ENCODE assay signal across 16 cellular contexts in genomic region chr18:58838946-58839345, GRCh38. TPM values are rescaled to one million over a fixed set of nuclear protein-coding genes. Genes with fewer than 3 reads are reported as not detected.
DNase-seq lines count a peak whose midpoint lies in the region; ATAC-seq, FAIRE-seq and TF ChIP-seq lines count a peak whose summit lies in the region.
"Had no signal": no experiment of that assay in that cellular context is flagged by ENCODE, and none has a peak within 500 bp of the region (broad histone marks: within the 10 kb centered on the region; RNA-seq: fewer than 3 reads in every experiment).

No MANE protein-coding gene starts in this region.

- in situ Hi-C loops in HepG2 (cut with HindIII; ENCODE audit: extremely low pct_ligation_motif_present, low pct_unique_long_range_greater_than_20kb), result no loop called here

- H3K27me3 ChIP-seq in HepG2 (ENCODE audit: control insufficient read depth in 1 of 2, insufficient read depth in 2 of 2, low read length in 2 of 2), result peaks cover 0 to 15% of the 10 kb centered on the region in 2 experiments; a peak in 1 of 5 replicates
- H3K27me3 ChIP-seq in right lobe of liver, result no peaks in the 10 kb centered on the region
- H3K27me3 ChIP-seq: BLaER1 had no signal

- POLR2A ChIA-PET in HepG2 (lab: Yijun Ruan, JAX), result no interaction called here

- H3K27ac ChIP-seq in HepG2 (ENCODE audit: extremely low read length, insufficient read depth, low read length), result no peak overlapping the region
- no peak overlapping the region for H3K27ac ChIP-seq in right lobe of liver
- H3K27ac ChIP-seq: 22Rv1, A549, BLaER1 had no signal

- no peak for TF ChIP-seq CTCF in HepG2 (CRISPR knock-in tag; IDR thresholded peaks at IDR 0.05)
- TF ChIP-seq CTCF in right lobe of liver (IDR thresholded peaks at IDR 0.05), result no peak

- H3K9ac ChIP-seq in HepG2 (ENCODE audit: insufficient read depth, low read depth, low read length), result no peak overlapping the region
- H3K9ac ChIP-seq: BLaER1 had no signal

- H3K36me3 ChIP-seq in HepG2 (replicated peaks in 1 of 2; ENCODE audit: control insufficient read depth in 1 of 2, insufficient read depth in 2 of 2, low read length in 2 of 2) (no peaks in the 10 kb centered on the region), right lobe of liver (no peaks in the 10 kb centered on the region)
- H3K36me3 ChIP-seq: BLaER1, HAP-1 had no signal

- H3K4me1 ChIP-seq in HepG2 (ENCODE audit: insufficient read depth, low read length), result peaks cover 20% of the 10 kb centered on the region
- H3K4me1 ChIP-seq in right lobe of liver, result no peaks in the 10 kb centered on the region
- H3K4me1 ChIP-seq: BLaER1 had no signal

- no peak for FAIRE-seq in HepG2 (lab: Jason Lieb, UNC)
- FAIRE-seq: A549, GM19239 had no signal

- CTCF ChIA-PET in HepG2 (lab: Yijun Ruan, JAX; ENCODE audit: low intra/inter-chr PET ratio, low total read pairs), result no interaction called here

- TF ChIP-seq EP300 in HepG2 (IDR thresholded peaks at IDR 0.05; ENCODE audit: low read depth in 2 of 2, low read length in 2 of 2), result no peak
- TF ChIP-seq EP300 in HepG2 (CRISPR knock-in tag; IDR thresholded peaks at IDR 0.05; ENCODE audit: borderline replicate concordance), result no peak

- peak; percentile 32 for DNase-seq in HepG2 (ENCODE audit: low spot score)
- no peak for DNase-seq in right lobe of liver
- DNase-seq in islet precursor cell, result peak; percentile 75
- DNase-seq in pons (ENCODE audit: low spot score), result peak; percentile 29
- no peak for DNase-seq in ureter (ENCODE audit: low spot score)
- DNase-seq: CD4-positive, alpha-beta memory T cell; DMS79 treated with DMSO at 0.1 percent for 48 hours; GF-D8; GOT3 had no signal

- H3K4me3 ChIP-seq in HepG2 (replicated peaks in 1 of 3; ENCODE audit: insufficient read depth in 1 of 3, low read depth in 2 of 3, low read length in 3 of 3) (no peak overlapping the region), right lobe of liver (no peak overlapping the region)
- H3K4me3 ChIP-seq: A549, BLaER1, HAP-1 had no signal

- intact Hi-C loops in HepG2 (cut with micrococcal nuclease; ENCODE audit: unreplicated experiment) (no loop called here), right lobe of liver (cut with DNase I) (no loop called here)

- H3K79me2 ChIP-seq in HepG2 (ENCODE audit: insufficient read depth, low read length), result no peaks in the 10 kb centered on the region

- no peaks in the 10 kb centered on the region for H3K9me3 ChIP-seq in HepG2 (ENCODE audit: low read length)
- no peaks in the 10 kb centered on the region for H3K9me3 ChIP-seq in right lobe of liver
- H3K9me3 ChIP-seq: BLaER1, HAP-1 had no signal

- ATAC-seq in HepG2 (peak; percentile 57), right lobe of liver (no peak), GM18873 (IDR thresholded peaks at IDR 0.05; ENCODE audit: low FRiP score, unreplicated experiment) (no peak), HG03159 (IDR thresholded peaks at IDR 0.05; ENCODE audit: unreplicated experiment) (no peak)
- ATAC-seq: A549 had no signal

- TF ChIP-seq POLR2A in HepG2 (IDR thresholded peaks at IDR 0.05; ENCODE audit: insufficient read depth in 1 of 2, low read depth in 2 of 2, low read length in 2 of 2) (no peak), right lobe of liver (IDR thresholded peaks at IDR 0.05) (no peak)

- no peak for TF ChIP-seq RAD21 in HepG2 (CRISPR knock-in tag; IDR thresholded peaks at IDR 0.05)

- H2AFZ ChIP-seq in HepG2 (ENCODE audit: low read length), result no peak overlapping the region

- WGBS in HepG2 (ENCODE audit: low lambda C conversion rate), result 0% methylated on average over 6 of the region's 6 CpGs
- 54% methylated on average over 3 of the region's 6 CpGs for WGBS in right lobe of liver (ENCODE audit: insufficient coverage, low coverage, low lambda C conversion rate, missing lambda C conversion rate)

- H3K4me2 ChIP-seq in HepG2 (ENCODE audit: low read depth, low read length), result no peak overlapping the region
- H3K4me2 ChIP-seq: A549, BLaER1 had no signal

- H4K20me1 ChIP-seq in HepG2 (ENCODE audit: insufficient read depth, low read length), result no peaks in the 10 kb centered on the region
- H4K20me1 ChIP-seq: BLaER1 had no signal

- BruUV-seq in HepG2 (replicated peaks; lab: Mats Ljungman, UMichigan), result no TSS peak

TF ChIP-seq in HepG2, 621 proteins besides CTCF, POLR2A, EP300 and RAD21 (continues in another document):
- TF ChIP-seq JUN (CRISPR knock-in tag; IDR thresholded peaks at IDR 0.05) (no peak), ADNP (CRISPR knock-in tag; IDR thresholded peaks at IDR 0.05) (no peak), ZNF235 (CRISPR knock-in tag; IDR thresholded peaks at IDR 0.05; ENCODE audit: borderline replicate concordance) (no peak), RBFOX2 (IDR thresholded peaks at IDR 0.05; ENCODE audit: low read depth, low read length) (no peak), SNAPC4 (CRISPR knock-in tag; IDR thresholded peaks at IDR 0.05) (no peak), PTBP1 (IDR thresholded peaks at IDR 0.05; ENCODE audit: low read depth, low read length, poor library complexity, severe bottlenecking) (no peak)
- TF ChIP-seq, protein P1, sequence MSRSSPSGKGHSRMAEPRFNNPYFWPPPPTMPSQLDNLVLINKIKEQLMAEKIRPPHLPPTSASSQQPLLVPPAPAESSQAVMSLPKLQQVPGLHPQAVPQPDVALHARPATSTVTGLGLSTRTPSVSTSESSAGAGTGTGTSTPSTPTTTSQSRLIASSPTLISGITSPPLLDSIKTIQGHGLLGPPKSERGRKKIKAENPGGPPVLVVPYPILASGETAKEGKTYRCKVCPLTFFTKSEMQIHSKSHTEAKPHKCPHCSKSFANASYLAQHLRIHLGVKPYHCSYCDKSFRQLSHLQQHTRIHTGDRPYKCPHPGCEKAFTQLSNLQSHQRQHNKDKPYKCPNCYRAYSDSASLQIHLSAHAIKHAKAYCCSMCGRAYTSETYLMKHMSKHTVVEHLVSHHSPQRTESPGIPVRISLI (CRISPR knock-in tag; IDR thresholded peaks at IDR 0.05; ENCODE audit: borderline replicate concordance), result peak; percentile 75

RNA-seq across cellular contexts. Expression of gene ZNF532, which starts 25.7 kb away (rescaled TPM):
- total RNA-seq in HepG2 (2016; rRNA removed; fragmentation: Illumina TruSeq; extraction: Trizol) (not detected in 2 replicates), right lobe of liver (1 to 10 TPM; 2.0 to 6.4 (median 3.2) TPM), ureter (114 TPM)
- total RNA-seq in HepG2 (2016; cell fraction: cytosol; rRNA removed; fragmentation: Illumina TruSeq; extraction: Trizol; ENCODE audit: low read depth), result not detected in 2 replicates
- not detected in 2 replicates for total RNA-seq in HepG2 (2016; cell fraction: insoluble cytoplasmic fraction; rRNA removed; fragmentation: Illumina TruSeq; extraction: Trizol)
- total RNA-seq in HepG2 (2016; cell fraction: membrane; rRNA removed; fragmentation: Illumina TruSeq; extraction: Trizol), result not detected in 2 replicates
- total RNA-seq in HepG2 (2016; cell fraction: nucleus; rRNA removed; fragmentation: Illumina TruSeq; extraction: Trizol), result not detected in 2 replicates
- not detected in 2 replicates for polyA plus RNA-seq in HepG2 (2011; rRNA removed)
- polyA plus RNA-seq in HepG2 (2011; cell fraction: cytosol; rRNA removed), result 0.04 TPM in 1 of 2 replicates, not detected in the other
- polyA plus RNA-seq in HepG2 (2011; cell fraction: nucleus; rRNA removed), result not detected in 2 replicates
- not detected in 2 replicates for polyA plus RNA-seq in HepG2 (2012)
- polyA plus RNA-seq in HepG2 (2016; cell fraction: cytosol; fragmentation: Illumina TruSeq; extraction: Trizol; ENCODE audit: low read depth), result not detected in 2 replicates
- not detected in 2 replicates for polyA plus RNA-seq in HepG2 (2016; cell fraction: insoluble cytoplasmic fraction; fragmentation: Illumina TruSeq; extraction: Trizol; ENCODE audit: low read depth)
- not detected in 2 replicates for polyA plus RNA-seq in HepG2 (2016; cell fraction: membrane; fragmentation: Illumina TruSeq; extraction: Trizol; ENCODE audit: low read depth)
- not detected in 2 replicates for polyA plus RNA-seq in HepG2 (2016; cell fraction: nucleus; fragmentation: Illumina TruSeq; extraction: Trizol; ENCODE audit: insufficient read depth, low read depth)
- polyA minus RNA-seq in HepG2 (2011; rRNA and poly(A)+ RNA removed; ENCODE audit: low replicate concordance), result 62.5 TPM in 1 of 2 replicates, not detected in the other
- 1.1 TPM in 1 of 2 replicates, not detected in the other for polyA minus RNA-seq in HepG2 (2011; cell fraction: cytosol; rRNA and poly(A)+ RNA removed)
- not detected in 2 replicates for polyA minus RNA-seq in HepG2 (2011; cell fraction: nucleus; rRNA and poly(A)+ RNA removed)

Comparison
In these comparisons a context has a peak if more than half of its experiments do, and no peak if none do; other contexts are left out.
1. DNase-seq: peak in HepG2 (single experiment), islet precursor cell (single experiment) and pons (single experiment); none in right lobe of liver (0 of 3) and ureter (single experiment).
2. RNA of gene ZNF532, which starts 25.7 kb away (total RNA-seq): 114 TPM in ureter (single experiment); 2.0 to 6.4 TPM in right lobe of liver and not detected in HepG2; every median in the first group is over 10 times any median in the second.